8 cellular contexts compared by ENCODE assay signal in the genomic region with DNA sequence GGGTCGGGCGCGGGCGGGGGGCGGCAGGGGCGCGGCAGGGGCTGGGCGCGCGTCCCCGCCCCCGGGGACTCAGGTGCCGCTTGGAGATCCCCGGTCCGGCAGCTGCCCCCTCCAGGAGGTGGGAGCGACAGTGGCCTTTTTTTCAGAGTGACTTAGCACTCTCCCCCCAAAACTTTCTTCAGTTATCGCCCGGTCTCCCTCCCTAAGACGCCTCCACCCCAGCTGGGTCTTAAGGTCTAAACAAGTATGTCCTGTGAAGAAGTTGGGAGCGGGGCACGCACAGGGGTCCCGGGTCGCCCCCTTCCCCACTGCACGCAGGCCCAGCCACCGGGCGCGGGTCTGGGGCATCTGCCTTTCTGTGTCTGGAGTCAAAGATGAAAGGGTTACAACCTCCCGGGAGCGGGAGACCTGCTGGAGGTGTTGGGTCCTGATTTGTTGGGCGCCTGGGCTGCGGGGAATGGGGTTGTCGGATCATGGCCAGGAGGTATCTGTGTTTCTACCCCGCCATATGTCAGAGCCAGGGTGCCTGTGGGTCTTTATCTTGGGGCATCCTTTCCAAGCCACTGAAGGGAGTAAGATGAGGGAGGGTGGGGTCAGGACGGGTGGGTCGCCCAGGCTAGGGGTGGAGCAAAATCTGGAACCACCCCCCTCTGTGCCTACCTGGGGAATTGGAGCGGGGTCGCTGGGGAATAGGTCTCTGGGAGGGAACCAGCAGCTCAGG. TPM values are rescaled to one million over a fixed set of nuclear protein-coding genes. Genes with fewer than 3 reads are reported as not detected.
DNase-seq lines count a peak whose midpoint lies in the region; ATAC-seq and TF ChIP-seq lines count a peak whose summit lies in the region.

No MANE protein-coding gene starts in this region.

- peaks cover 39% of the 10 kb centered on the region for H3K4me1 Mint-ChIP-seq in activated CD8-positive, alpha-beta memory T cell treated with anti-CD3 and anti-CD28 coated beads, Interleukin-2, amount 10 ng/mL, durations not matched to agents 7 days and 5 days
- peaks cover 32% of the 10 kb centered on the region for H3K4me1 Mint-ChIP-seq in glutamatergic neuron (ENCODE audit: low read depth, unreplicated experiment)

- CTCF ChIA-PET in activated CD8-positive, alpha-beta memory T cell treated with anti-CD3 and anti-CD28 coated beads, Interleukin-2, amount 10 ng/mL, durations not matched to agents 7 days and 5 days (lab: Charles Lee): interaction anchor here (0.6 to 12.6 kb wide), 12 partner anchors 13 to 163 kb away, joined by 3 to 386 read pairs (median 10); partner anchors contain the start of genes ACBD4, HEXIM1 and MAP3K14

- H3K27me3 Mint-ChIP-seq in activated CD8-positive, alpha-beta memory T cell treated with anti-CD3 and anti-CD28 coated beads, Interleukin-2, amount 10 ng/mL, durations not matched to agents 7 days and 5 days: no peaks in the 10 kb centered on the region
- H3K27me3 Mint-ChIP-seq in glutamatergic neuron (ENCODE audit: unreplicated experiment): peaks cover 15% of the 10 kb centered on the region

- H3K27me3 ChIP-seq in skeletal muscle tissue (ENCODE audit: control insufficient read depth in 3 of 3, insufficient read depth in 3 of 3, low read length in 3 of 3): peaks cover 0 to 12% (median 0%) of the 10 kb centered on the region in 3 donors

- peak overlapping the region; percentile 48 to 54 (median 51) for H3K4me3 ChIP-seq in skeletal muscle tissue (ENCODE audit: low read length in 3 of 3)

- peak; percentile 8 for ATAC-seq in activated CD8-positive, alpha-beta memory T cell treated with anti-CD3 and anti-CD28 coated beads, Interleukin-2, amount 10 ng/mL, durations not matched to agents 7 days and 5 days
- no peak for ATAC-seq in HG02610 (IDR thresholded peaks at IDR 0.05; ENCODE audit: unreplicated experiment)

- peak overlapping the region; percentile 25 for H3K27ac ChIP-seq in skeletal muscle tissue (ENCODE audit: low read depth, low read length)

- no peaks in the 10 kb centered on the region for H3K36me3 ChIP-seq in skeletal muscle tissue (ENCODE audit: control insufficient read depth in 3 of 3, insufficient read depth in 3 of 3, low read length in 3 of 3)

- peak overlapping the region in 2 of 3 donors; percentile 38 to 50 for H3K9ac ChIP-seq in skeletal muscle tissue (ENCODE audit: low read depth in 1 of 3, low read length in 3 of 3)

- peak overlapping the region; percentile 93 for H3K4me3 Mint-ChIP-seq in activated CD8-positive, alpha-beta memory T cell treated with anti-CD3 and anti-CD28 coated beads, Interleukin-2, amount 10 ng/mL, durations not matched to agents 7 days and 5 days
- peak overlapping the region; percentile 83 for H3K4me3 Mint-ChIP-seq in glutamatergic neuron (ENCODE audit: unreplicated experiment)

- H3K27ac Mint-ChIP-seq in activated CD8-positive, alpha-beta memory T cell treated with anti-CD3 and anti-CD28 coated beads, Interleukin-2, amount 10 ng/mL, durations not matched to agents 7 days and 5 days: peak overlapping the region; percentile 100
- H3K27ac Mint-ChIP-seq in glutamatergic neuron (ENCODE audit: unreplicated experiment): peak overlapping the region; percentile 75

- peak; percentile 26 for DNase-seq in NCI-H2171 treated with DMSO at 0.1 percent for 48 hours (lab: John Stamatoyannopoulos, UW)
- DNase-seq in NCI-H2171 (lab: John Stamatoyannopoulos, UW): no peak
- peak; percentile 74 for DNase-seq in activated CD8-positive, alpha-beta memory T cell treated with anti-CD3 and anti-CD28 coated beads, Interleukin-2, amount 10 ng/mL, durations not matched to agents 7 days and 5 days
- peak; percentile 24 for DNase-seq in glutamatergic neuron
- DNase-seq in GM20000 (ENCODE audit: low spot score): no peak
- no peak for DNase-seq in NCI-H446 treated with DMSO at 0.1 percent for 48 hours (lab: John Stamatoyannopoulos, UW)

- H3K4me1 ChIP-seq in skeletal muscle tissue (ENCODE audit: control insufficient read depth in 3 of 3, insufficient read depth in 3 of 3, low read length in 3 of 3): peaks cover 27 to 45% (median 30%) of the 10 kb centered on the region in 3 donors

- no peaks in the 10 kb centered on the region for H3K9me3 ChIP-seq in skeletal muscle tissue (ENCODE audit: control insufficient read depth in 3 of 3, low read length in 3 of 3)

- TF ChIP-seq CTCF in glutamatergic neuron (IDR thresholded peaks at IDR 0.05; ENCODE audit: partially characterized antibody, unreplicated experiment): no peak
- TF ChIP-seq CTCF in GM20000 (IDR thresholded peaks at IDR 0.05; ENCODE audit: extremely low read depth, missing control alignments): no peak

- H3K36me3 Mint-ChIP-seq in activated CD8-positive, alpha-beta memory T cell treated with anti-CD3 and anti-CD28 coated beads, Interleukin-2, amount 10 ng/mL, durations not matched to agents 7 days and 5 days: peaks cover 57% of the 10 kb centered on the region
- H3K36me3 Mint-ChIP-seq in glutamatergic neuron (ENCODE audit: unreplicated experiment): no peaks in the 10 kb centered on the region

- H3K9me3 Mint-ChIP-seq in activated CD8-positive, alpha-beta memory T cell treated with anti-CD3 and anti-CD28 coated beads, Interleukin-2, amount 10 ng/mL, durations not matched to agents 7 days and 5 days (ENCODE audit: low read depth): no peaks in the 10 kb centered on the region
- peaks cover 4% of the 10 kb centered on the region for H3K9me3 Mint-ChIP-seq in glutamatergic neuron (ENCODE audit: unreplicated experiment)

RNA-seq across cellular contexts. Expression of gene FMNL1, which starts 0.7 kb away (rescaled TPM):
- total RNA-seq in activated CD8-positive, alpha-beta memory T cell treated with anti-CD3 and anti-CD28 coated beads, Interleukin-2, amount 10 ng/mL, durations not matched to agents 7 days and 5 days: 100 to 1,000 TPM; 482 to 504 TPM
- total RNA-seq in glutamatergic neuron (ENCODE audit: unreplicated experiment) (24.2 TPM), skeletal muscle tissue (3.1 TPM)

RNA-seq across cellular contexts. Expression of gene SPATA32, which starts 39.5 kb away (rescaled TPM):
- under 1 TPM; 0.23 to 0.49 TPM for total RNA-seq in activated CD8-positive, alpha-beta memory T cell treated with anti-CD3 and anti-CD28 coated beads, Interleukin-2, amount 10 ng/mL, durations not matched to agents 7 days and 5 days
- not detected for total RNA-seq in glutamatergic neuron (ENCODE audit: unreplicated experiment)
- total RNA-seq in skeletal muscle tissue: not detected

Comparison
In these comparisons a context has a peak if more than half of its experiments do, and no peak if none do; other contexts are left out.
1. DNase-seq: peak in NCI-H2171 treated with DMSO at 0.1 percent for 48 hours (single experiment), activated CD8-positive, alpha-beta memory T cell treated with anti-CD3 and anti-CD28 coated beads, Interleukin-2, amount 10 ng/mL, durations not matched to agents 7 days and 5 days (single experiment) and glutamatergic neuron (single experiment); none in NCI-H2171 (single experiment), GM20000 (single experiment) and NCI-H446 treated with DMSO at 0.1 percent for 48 hours (single experiment).
2. RNA of gene FMNL1, which starts 0.7 kb away (total RNA-seq): 482 to 504 TPM in activated CD8-positive, alpha-beta memory T cell treated with anti-CD3 and anti-CD28 coated beads, Interleukin-2, amount 10 ng/mL, durations not matched to agents 7 days and 5 days; 24.2 TPM in glutamatergic neuron (single experiment) and 3.1 TPM in skeletal muscle tissue (single experiment); every median in the first group is over 10 times any median in the second.